8 cellular contexts compared by ENCODE assay signal in genomic region chr4:78612398-78613005, GRCh38.
DNase-seq lines count a peak whose midpoint lies in the region; ATAC-seq, FAIRE-seq and TF ChIP-seq lines count a peak whose summit lies in the region.

No MANE protein-coding gene starts in this region.

- TF ChIP-seq EP300 in GM12878 (IDR thresholded peaks at IDR 0.05; ENCODE audit: borderline replicate concordance in 1 of 2, control insufficient read depth in 1 of 2, low read depth in 2 of 2, low read length in 2 of 2) (no peak), upper lobe of left lung (IDR thresholded peaks at IDR 0.05) (no peak)

- ATAC-seq in GM12878 (peak; percentile 64), upper lobe of left lung (ENCODE audit: low FRiP score in 2 of 2) (peak in 1 of 2 donors; percentile 79), HG03521 (IDR thresholded peaks at IDR 0.05; ENCODE audit: unreplicated experiment) (no peak), GM18873 (IDR thresholded peaks at IDR 0.05; ENCODE audit: low FRiP score, unreplicated experiment) (no peak)

- FAIRE-seq in GM18507 (lab: Jason Lieb, UNC) = peak; percentile 90
- FAIRE-seq in GM12878 (lab: Jason Lieb, UNC) = peak; percentile 13
- FAIRE-seq in islet of Langerhans (lab: Jason Lieb, UNC) = peak; percentile 92

- POLR2A ChIA-PET in BJ (lab: Charles Lee) (no interaction called here), GM12878 (lab: Charles Lee) (interaction anchor here (2.1 to 9.2 kb wide), 3 partner anchors 17 to 168 kb away, joined by 5 to 106 read pairs (median 11); no protein-coding TSS in a partner anchor)

- TF ChIP-seq CTCF in BJ (IDR thresholded peaks at IDR 0.05; ENCODE audit: insufficient read depth, low read depth, low read length) (peak; percentile 60), GM12878 (IDR thresholded peaks at IDR 0.05 in 2 of 3, conservative IDR thresholded peaks at IDR 0.05 in 1 of 3; ENCODE audit: control insufficient read depth in 2 of 3, extremely low read depth in 1 of 3, insufficient read depth in 1 of 3, low read depth in 3 of 3, low read length in 3 of 3) (peak; percentile 55 to 80 (median 62)), upper lobe of left lung (IDR thresholded peaks at IDR 0.05) (peak; percentile 38 to 72 (median 56))

- no peak overlapping the region for H3K9ac ChIP-seq in GM12878 (ENCODE audit: control insufficient read depth, insufficient read depth, low read length)

- RAD21 ChIA-PET in GM12878 (lab: Charles Lee; ENCODE audit: unreplicated experiment) = interaction anchor here (0.5 to 11.3 kb wide), 31 partner anchors 9 to 553 kb away, joined by 3 to 265 read pairs (median 7); no protein-coding TSS in a partner anchor

- H2AFZ ChIP-seq in GM12878 (ENCODE audit: control insufficient read depth, low read depth, low read length) = no peak overlapping the region

- H3K27me3 ChIP-seq in BJ (ENCODE audit: control insufficient read depth, insufficient read depth, low read length) (no peaks in the 10 kb centered on the region), GM12878 (replicated peaks in 1 of 2; ENCODE audit: control insufficient read depth in 2 of 2, insufficient read depth in 2 of 2, low read length in 1 of 2) (no peaks in the 10 kb centered on the region), upper lobe of left lung (no peaks in the 10 kb centered on the region)

- WGBS in GM12878 (ENCODE audit: insufficient coverage, insufficient replicate concordance, low lambda C conversion rate, missing lambda C conversion rate) = 46% methylated on average over 3 of the region's 3 CpGs
- 59 to 61% methylated on average over 3 of the region's 3 CpGs for WGBS in upper lobe of left lung, 2 donors

- CTCF ChIA-PET in BJ (lab: Yijun Ruan, JAX) = interaction anchor here (0.7 to 2.6 kb wide), 13 partner anchors 10 to 340 kb away, joined by 3 to 19 read pairs (median 4); no protein-coding TSS in a partner anchor
- CTCF ChIA-PET in GM12878 (lab: Yijun Ruan, JAX) = interaction anchor here (0.7 to 10.4 kb wide), 36 partner anchors 9 to 653 kb away, joined by 3 to 160 read pairs (median 6); no protein-coding TSS in a partner anchor

- H3K79me2 ChIP-seq in GM12878 (ENCODE audit: control insufficient read depth, insufficient read depth, low read length) = no peaks in the 10 kb centered on the region

- in situ Hi-C loops in GM12878 (cut with MboI) = loop anchor here (5.0 kb wide), 1 partner anchor 255 kb away; no protein-coding TSS in a partner anchor

- intact Hi-C loops in GM12878 (cut with micrococcal nuclease; ENCODE audit: unreplicated experiment) = loop anchor here (1.0 to 5.0 kb wide), 6 partner anchors 50 to 555 kb away; partner anchors contain the start of genes FRAS1 and PAQR3

- no peak overlapping the region for H3K27ac ChIP-seq in GM12878 (ENCODE audit: control insufficient read depth, insufficient read depth)
- H3K27ac ChIP-seq in upper lobe of left lung = no peak overlapping the region

- TF ChIP-seq POLR2A in GM12878 (IDR thresholded peaks at IDR 0.05; ENCODE audit: low read depth, low read length) (no peak), upper lobe of left lung (IDR thresholded peaks at IDR 0.05) (no peak)

- no TSS peak for BruUV-seq in GM12878 (replicated peaks; lab: Mats Ljungman, UMichigan)

- no peak overlapping the region for H3K4me2 ChIP-seq in GM12878 (ENCODE audit: control insufficient read depth, insufficient read depth)

- peaks cover 35% of the 10 kb centered on the region for H3K4me1 ChIP-seq in GM12878 (ENCODE audit: control insufficient read depth, insufficient read depth, low read length)
- peaks cover 0 to 19% (median 0%) of the 10 kb centered on the region in 4 donors for H3K4me1 ChIP-seq in upper lobe of left lung

- H3K4me3 ChIP-seq in BJ (ENCODE audit: low read depth, low read length) (no peak overlapping the region), GM12878 (no peak overlapping the region), upper lobe of left lung (no peak overlapping the region)

- SMC1A ChIA-PET in GM12878 (lab: Charles Lee; ENCODE audit: uncharacterized antibody, unreplicated experiment) = interaction anchor here (0.6 to 15.9 kb wide), 45 partner anchors 14 to 715 kb away, joined by 3 to 379 read pairs (median 5); partner anchors contain the start of genes BMP2K and PAQR3

- no peaks in the 10 kb centered on the region for H4K20me1 ChIP-seq in GM12878 (ENCODE audit: control insufficient read depth, insufficient read depth)

- DNase-seq in BJ (ENCODE audit: low read depth) = no peak
- DNase-seq in GM18507 (ENCODE audit: extremely low spot score, insufficient read length, low read depth) = no peak
- DNase-seq in M059J (ENCODE audit: low read depth) = peak; percentile 47
- DNase-seq in GM12878 (ENCODE audit: low read depth, low spot score) = no peak
- DNase-seq in upper lobe of left lung = no peak

- H3K9me3 ChIP-seq in GM12878 (replicated peaks; ENCODE audit: control insufficient read depth, insufficient read depth, low read length) = no peaks in the 10 kb centered on the region
- H3K9me3 ChIP-seq in upper lobe of left lung = no peaks in the 10 kb centered on the region

- TF ChIP-seq RAD21 in GM12878 (IDR thresholded peaks at IDR 0.05; ENCODE audit: insufficient read depth, low read depth, low read length) = peak; percentile 89

- H3K36me3 ChIP-seq in BJ (ENCODE audit: control insufficient read depth, insufficient read depth, low read length) (no peaks in the 10 kb centered on the region), GM12878 (ENCODE audit: control insufficient read depth in 2 of 2, insufficient read depth in 2 of 2, low read length in 1 of 2) (no peaks in the 10 kb centered on the region), upper lobe of left lung (peaks cover 0 to 16% (median 0%) of the 10 kb centered on the region in 4 donors)

TF ChIP-seq in GM12878, 131 proteins besides CTCF, POLR2A, EP300 and RAD21:
- peak; percentile 63 for TF ChIP-seq YY1 (IDR thresholded peaks at IDR 0.05; ENCODE audit: low read depth, low read length)
- no peak for TF ChIP-seq RFX5 (IDR thresholded peaks at IDR 0.05; ENCODE audit: low read depth, low read length)
- TF ChIP-seq SMC3 (IDR thresholded peaks at IDR 0.05; ENCODE audit: borderline replicate concordance, low read length) = peak; percentile 91
- no peak for TF ChIP-seq NFYA (IDR thresholded peaks at IDR 0.05; ENCODE audit: borderline replicate concordance, low read depth, low read length)
- TF ChIP-seq CEBPB (IDR thresholded peaks at IDR 0.05; ENCODE audit: borderline replicate concordance in 1 of 2, low read depth in 2 of 2, low read length in 2 of 2) = no peak
